Comparison of ENCODE assay signal across 8 cellular contexts in the genomic region with DNA sequence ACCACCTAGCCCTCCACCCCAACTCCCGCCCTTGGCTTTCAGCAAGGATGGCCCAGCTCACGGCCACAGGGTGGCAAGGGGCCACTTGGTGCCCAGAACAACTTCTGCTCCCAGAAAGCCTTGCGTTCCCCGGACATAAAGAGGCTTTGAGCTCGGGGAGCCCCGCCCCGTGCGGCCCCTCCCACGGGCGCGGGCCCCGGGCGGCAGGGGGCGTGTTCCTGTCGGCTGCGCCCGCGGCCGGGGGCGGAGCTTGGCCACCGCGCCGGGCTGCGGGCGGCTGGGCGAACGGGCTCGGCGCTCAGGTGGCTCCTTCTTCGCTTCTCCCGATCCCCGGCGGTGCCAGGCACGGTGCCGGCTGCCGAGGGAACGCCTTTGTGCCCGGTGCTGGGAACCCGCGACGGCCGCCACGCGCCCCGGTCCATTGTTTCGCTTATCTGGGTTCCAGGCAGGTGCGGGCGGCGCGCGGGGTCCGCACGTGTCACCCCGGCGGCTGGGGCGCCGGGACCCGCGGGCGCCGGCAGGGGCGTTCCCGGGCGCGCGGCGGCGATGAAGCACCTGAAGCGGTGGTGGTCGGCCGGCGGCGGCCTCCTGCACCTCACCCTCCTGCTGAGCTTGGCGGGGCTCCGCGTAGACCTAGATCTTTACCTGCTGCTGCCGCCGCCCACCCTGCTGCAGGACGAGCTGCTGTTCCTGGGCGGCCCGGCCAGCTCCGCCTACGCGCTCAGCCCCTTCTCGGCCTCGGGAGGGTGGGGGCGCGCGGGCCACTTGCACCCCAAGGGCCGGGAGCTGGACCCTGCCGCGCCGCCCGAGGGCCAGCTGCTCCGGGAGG. TPM values are rescaled to one million over a fixed set of nuclear protein-coding genes. Genes with fewer than 3 reads are reported as not detected.
DNase-seq lines count a peak whose midpoint lies in the region; ATAC-seq and TF ChIP-seq lines count a peak whose summit lies in the region.

TSS of gene NFE2L3 (plus strand) at position 246 of the 829 bp plus-strand sequence. CDS start at position 547, 301 bp downstream.

- POLR2A ChIA-PET in HEK293 (lab: Yijun Ruan, JAX): interaction anchor here (0.6 to 2.1 kb wide), 11 partner anchors 9 to 290 kb away, joined by 3 to 15 read pairs (median 3); no protein-coding TSS in a partner anchor

- H3K4me1 ChIP-seq in HEK293 (ENCODE audit: control insufficient read depth, insufficient read depth, low read length): peaks cover 4% of the 10 kb centered on the region; the same call in 1 of the 2 replicates
- H3K4me1 ChIP-seq in prostate gland (replicated peaks): no peaks in the 10 kb centered on the region
- no peaks in the 10 kb centered on the region for H3K4me1 ChIP-seq in urinary bladder (ENCODE audit: insufficient read depth)

- TF ChIP-seq CTCF in HEK293 (tag by site-specific recombination; IDR thresholded peaks at IDR 0.05) (peak; percentile 46; the same call in 1 of the 2 replicates), prostate gland (IDR thresholded peaks at IDR 0.05) (peak in 2 of 4 experiments; percentile 20 to 43)

- H3K4me3 ChIP-seq in HEK293 (ENCODE audit: low read depth, low read length) (peak within 1 kb of the TSS; percentile 71), prostate gland (peak within 1 kb of the TSS; percentile 42 to 45), urinary bladder (ENCODE audit: low read depth, low read length) (peak within 1 kb of the TSS; percentile 61)

- DNase-seq in MV-4-11 (lab: John Stamatoyannopoulos, UW): peak; percentile 83
- DNase-seq in SW480 (ENCODE audit: low spot score): peak; percentile 93
- DNase-seq in activated naive CD8-positive, alpha-beta T cell treated with anti-CD3 and anti-CD28 coated beads, Interleukin-2, amount 50 U/mL, for 16 hours (ENCODE audit: low read depth, low spot score): peak; percentile 62
- peak; percentile 80 for DNase-seq in left cardiac atrium
- peak; percentile 55 for DNase-seq in prostate gland (ENCODE audit: low spot score)

- peak; percentile 83 to 89 for ATAC-seq in left cardiac atrium

- intact Hi-C loops in left cardiac atrium (cut with DNase I) (no loop called here), prostate gland (cut with DNase I) (no loop called here)

- H3K27me3 ChIP-seq in prostate gland (replicated peaks; ENCODE audit: insufficient read depth): no peaks in the 10 kb centered on the region

- H3K9me3 ChIP-seq in HEK293 (ENCODE audit: control insufficient read depth, insufficient read depth, low read depth, low read length) (no peaks in the 10 kb centered on the region), prostate gland (no peaks in the 10 kb centered on the region)

- no peaks in the 10 kb centered on the region for H3K36me3 ChIP-seq in HEK293 (ENCODE audit: control insufficient read depth in 2 of 2, insufficient read depth in 1 of 2, low read length in 2 of 2)
- no peaks in the 10 kb centered on the region for H3K36me3 ChIP-seq in prostate gland
- no peaks in the 10 kb centered on the region for H3K36me3 ChIP-seq in urinary bladder (ENCODE audit: insufficient read depth)

- WGBS in prostate gland: under 1% methylated on average over 43 of the region's 95 CpGs
- WGBS in urinary bladder: under 1% methylated on average over 95 of the region's 95 CpGs

- peak within 1 kb of the TSS; percentile 71; the same call in 1 of the 2 replicates for H3K27ac ChIP-seq in HEK293 (ENCODE audit: extremely low read depth, low read depth, low read length)
- no peak within 1 kb of the TSS for H3K27ac ChIP-seq in prostate gland
- H3K27ac ChIP-seq in urinary bladder (ENCODE audit: low read depth): no peak within 1 kb of the TSS

- CTCF ChIA-PET in HEK293 (lab: Yijun Ruan, JAX): interaction anchor here (0.6 to 2.2 kb wide), 5 partner anchors 29 to 259 kb away, joined by 3 to 9 read pairs (median 4); no protein-coding TSS in a partner anchor

- peak; percentile 73 for TF ChIP-seq POLR2A in GM10847 (IDR thresholded peaks at IDR 0.05; ENCODE audit: extremely low read depth, insufficient read length)
- TF ChIP-seq POLR2A in prostate gland (IDR thresholded peaks at IDR 0.05): no peak

TF ChIP-seq in HEK293, 187 proteins besides CTCF, POLR2A, EP300 and RAD21 (continues in another document):
- TF ChIP-seq ZNF518A (tag by site-specific recombination; conservative IDR thresholded peaks at IDR 0.05; ENCODE audit: low read depth) (0 out of 2 replicates have a peak, but pooled peaks have one; percentile 44), ZNF776 (tag by site-specific recombination; IDR thresholded peaks at IDR 0.05; ENCODE audit: borderline replicate concordance) (no peak), ZBTB8A (tag by site-specific recombination; IDR thresholded peaks at IDR 0.05) (peak; percentile 89), BCL11A (tag by site-specific recombination; IDR thresholded peaks at IDR 0.05; ENCODE audit: low read depth) (no peak), ZNF596 (tag by site-specific recombination; IDR thresholded peaks at IDR 0.05) (no peak), ZFHX2 (tag by site-specific recombination; conservative IDR thresholded peaks at IDR 0.05) (peak; percentile 39; the same call in 1 of the 2 replicates), ZNF76 (tag by site-specific recombination; IDR thresholded peaks at IDR 0.05; ENCODE audit: borderline replicate concordance, low read depth) (peak; percentile 73), SP3 (tag by site-specific recombination; IDR thresholded peaks at IDR 0.05) (peak; percentile 35), ZNF48 (tag by site-specific recombination; IDR thresholded peaks at IDR 0.05) (no peak), KLF10 (tag by site-specific recombination; IDR thresholded peaks at IDR 0.05) (0 out of 2 replicates have a peak, but pooled peaks have one; percentile 13)
- TF ChIP-seq, protein P1, sequence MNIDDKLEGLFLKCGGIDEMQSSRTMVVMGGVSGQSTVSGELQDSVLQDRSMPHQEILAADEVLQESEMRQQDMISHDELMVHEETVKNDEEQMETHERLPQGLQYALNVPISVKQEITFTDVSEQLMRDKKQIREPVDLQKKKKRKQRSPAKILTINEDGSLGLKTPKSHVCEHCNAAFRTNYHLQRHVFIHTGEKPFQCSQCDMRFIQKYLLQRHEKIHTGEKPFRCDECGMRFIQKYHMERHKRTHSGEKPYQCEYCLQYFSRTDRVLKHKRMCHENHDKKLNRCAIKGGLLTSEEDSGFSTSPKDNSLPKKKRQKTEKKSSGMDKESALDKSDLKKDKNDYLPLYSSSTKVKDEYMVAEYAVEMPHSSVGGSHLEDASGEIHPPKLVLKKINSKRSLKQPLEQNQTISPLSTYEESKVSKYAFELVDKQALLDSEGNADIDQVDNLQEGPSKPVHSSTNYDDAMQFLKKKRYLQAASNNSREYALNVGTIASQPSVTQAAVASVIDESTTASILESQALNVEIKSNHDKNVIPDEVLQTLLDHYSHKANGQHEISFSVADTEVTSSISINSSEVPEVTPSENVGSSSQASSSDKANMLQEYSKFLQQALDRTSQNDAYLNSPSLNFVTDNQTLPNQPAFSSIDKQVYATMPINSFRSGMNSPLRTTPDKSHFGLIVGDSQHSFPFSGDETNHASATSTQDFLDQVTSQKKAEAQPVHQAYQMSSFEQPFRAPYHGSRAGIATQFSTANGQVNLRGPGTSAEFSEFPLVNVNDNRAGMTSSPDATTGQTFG (tag by site-specific recombination; IDR thresholded peaks at IDR 0.05; ENCODE audit: borderline replicate concordance): no peak

RNA-seq across cellular contexts. Expression of gene NFE2L3, which starts in this region (rescaled TPM):
- 1 to 10 TPM; 1.3 to 1.7 TPM for total RNA-seq in left cardiac atrium
- total RNA-seq in prostate gland: 1 to 10 TPM; 2.0 to 4.3 TPM
- total RNA-seq in urinary bladder: 2.4 TPM
- polyA plus RNA-seq in urinary bladder: 2.7 TPM
